Comparison of ENCODE assay signal across 1 cellular context in the genomic region with DNA sequence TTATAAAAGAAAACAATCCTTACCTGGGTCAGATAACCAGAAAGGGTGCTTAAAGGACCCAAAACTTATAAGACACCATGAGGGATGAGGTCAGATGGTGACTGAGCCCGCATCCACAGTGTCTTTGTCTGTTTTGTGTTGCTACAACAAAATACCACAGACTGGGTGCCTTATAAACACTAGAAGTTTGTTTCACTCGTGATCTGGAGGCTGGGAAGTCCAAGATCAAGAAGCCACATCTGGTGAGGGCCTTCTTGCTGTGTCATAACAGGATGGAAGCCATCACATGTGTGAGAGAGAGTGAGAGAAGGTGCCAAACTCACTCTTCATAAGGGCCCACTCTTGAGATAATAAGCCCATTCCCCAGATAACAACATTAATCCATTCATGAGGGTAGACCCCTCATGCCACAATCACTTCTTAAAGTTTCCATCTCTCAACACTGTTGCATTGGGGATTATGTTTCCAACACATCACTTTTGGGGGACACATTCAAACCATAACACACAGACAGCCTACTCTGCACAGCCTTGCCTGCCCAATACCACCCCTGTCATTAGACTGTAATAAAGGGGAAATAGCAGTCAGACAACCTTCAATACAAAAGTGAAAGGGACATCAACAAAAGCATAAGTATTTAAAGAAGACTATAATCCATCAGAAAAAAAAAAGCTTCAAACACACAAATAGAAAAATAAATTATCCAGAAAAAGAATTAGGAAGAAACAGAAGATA.
TF ChIP-seq lines count a peak whose summit lies in the region.

No MANE protein-coding gene starts in this region.

TF ChIP-seq in IMR-90, 13 proteins besides CTCF, POLR2A, EP300 and RAD21 (continued from another document):
- TF ChIP-seq BHLHE40 (IDR thresholded peaks at IDR 0.05; ENCODE audit: low read depth, low read length) (no peak), MAFK (IDR thresholded peaks at IDR 0.05; ENCODE audit: low read depth, low read length) (no peak), RCOR1 (IDR thresholded peaks at IDR 0.05; ENCODE audit: insufficient replicate concordance, low read length) (no peak), FOS (IDR thresholded peaks at IDR 0.05; ENCODE audit: low read depth, low read length) (no peak)
